In the genomic region with DNA sequence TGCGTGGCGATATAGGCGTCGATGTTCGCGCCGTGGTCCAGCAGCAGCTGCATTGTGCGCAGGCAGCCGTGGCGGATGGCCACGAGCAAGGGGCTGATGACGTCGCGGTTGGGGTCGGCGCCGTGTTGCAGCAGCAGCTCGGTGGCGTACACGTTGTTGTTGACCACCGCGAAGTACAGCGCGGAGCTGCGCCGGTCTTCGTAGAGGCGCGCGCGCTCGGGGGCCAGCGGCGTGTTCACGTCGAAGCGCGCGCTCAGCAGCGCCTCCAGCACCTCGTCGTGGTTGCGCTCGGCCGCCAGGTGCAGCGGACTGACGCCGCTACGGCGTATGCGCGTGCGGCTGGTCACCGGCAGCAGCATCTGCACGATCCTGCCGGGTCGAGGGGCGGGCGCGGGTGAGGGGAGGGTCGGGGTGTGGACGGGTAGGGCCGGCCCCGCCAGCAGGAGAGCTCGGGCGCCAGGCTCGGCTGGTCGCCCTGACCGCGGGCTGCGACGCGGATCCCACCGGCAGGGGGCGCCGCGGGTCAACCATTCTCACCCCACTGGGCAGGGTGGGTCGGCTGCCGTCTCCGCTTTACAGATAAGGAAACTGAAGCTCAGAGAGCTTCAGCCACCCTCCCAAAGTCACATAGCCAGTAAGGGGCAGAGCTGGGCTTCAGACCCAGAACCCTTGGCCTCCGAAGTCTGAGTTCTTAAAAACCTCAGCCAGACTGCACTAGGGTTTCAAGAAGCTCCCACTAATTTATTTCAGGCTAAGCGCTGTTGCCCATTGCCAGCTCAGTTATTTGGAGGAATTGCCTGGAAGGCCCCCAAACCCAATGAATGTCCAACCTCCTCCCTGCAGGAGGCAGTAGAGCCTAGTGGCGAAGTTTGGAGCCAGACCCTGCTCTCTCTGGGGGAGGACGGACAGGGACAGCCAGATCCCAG, we compare ENCODE assay signal across 8 cellular contexts. TPM values are rescaled to one million over a fixed set of nuclear protein-coding genes. Genes with fewer than 3 reads are reported as not detected.
A peak's percentile ranks its signal among the peaks of the same experiment; 100 is the strongest.
DNase-seq lines count a peak whose midpoint lies in the region; ATAC-seq and TF ChIP-seq lines count a peak whose summit lies in the region.

No MANE protein-coding gene starts in this region.

- H3K27me3 ChIP-seq in fibroblast of lung (ENCODE audit: control insufficient read depth, insufficient read depth, low read length), result no peaks in the 10 kb centered on the region

- no peak overlapping the region for H3K4me3 ChIP-seq in fibroblast of lung (replicated peaks in 1 of 4; ENCODE audit: control extremely low read depth in 1 of 4, insufficient read depth in 1 of 4, low read depth in 3 of 4, low read length in 4 of 4)

- H3K27ac ChIP-seq in fibroblast of lung (ENCODE audit: insufficient read depth, low read length), result no peak overlapping the region

- H3K4me3 Mint-ChIP-seq in activated T-cell treated with anti-CD3 and anti-CD28 coated beads, Interleukin-2, amount 50 U/mL, for 24 hours, result peak overlapping the region; percentile 44
- no peak overlapping the region for H3K4me3 Mint-ChIP-seq in natural killer cell

- peaks cover 54% of the 10 kb centered on the region for H3K36me3 Mint-ChIP-seq in activated T-cell treated with anti-CD3 and anti-CD28 coated beads, Interleukin-2, amount 50 U/mL, for 24 hours (ENCODE audit: low read depth)
- no peaks in the 10 kb centered on the region for H3K36me3 Mint-ChIP-seq in natural killer cell

- H3K36me3 ChIP-seq in fibroblast of lung (ENCODE audit: control insufficient read depth, insufficient read depth, low read length), result no peaks in the 10 kb centered on the region

- TF ChIP-seq CTCF in fibroblast of lung (conservative IDR thresholded peaks at IDR 0.05 in 1 of 2, IDR thresholded peaks at IDR 0.05 in 1 of 2; ENCODE audit: low read depth in 1 of 2, low read length in 2 of 2) (peak; percentile 44 to 48), natural killer cell (IDR thresholded peaks at IDR 0.05) (peak; percentile 99)

- H3K4me2 ChIP-seq in fibroblast of lung (ENCODE audit: extremely low read depth, insufficient read depth, low read length), result no peak overlapping the region

- H3K9ac ChIP-seq in fibroblast of lung (ENCODE audit: insufficient read depth, low read length), result no peak overlapping the region

- H3K27ac Mint-ChIP-seq in activated T-cell treated with anti-CD3 and anti-CD28 coated beads, Interleukin-2, amount 50 U/mL, for 24 hours, result peak overlapping the region; percentile 65
- H3K27ac Mint-ChIP-seq in natural killer cell, result peak overlapping the region in 1 of 2 donors; percentile 42

- no peaks in the 10 kb centered on the region for H3K9me3 ChIP-seq in fibroblast of lung (ENCODE audit: control insufficient read depth, insufficient read depth, low read depth, low read length)

- intact Hi-C loops in natural killer cell (cut with micrococcal nuclease), result loop anchor here (1.0 kb wide), 2 partner anchors 31 to 62 kb away; no protein-coding TSS in a partner anchor

- no peaks in the 10 kb centered on the region for H3K79me2 ChIP-seq in fibroblast of lung (ENCODE audit: control insufficient read depth, insufficient read depth, low read length)

- H3K4me1 ChIP-seq in fibroblast of lung (ENCODE audit: control insufficient read depth, extremely low read depth, insufficient read depth, low read length), result no peaks in the 10 kb centered on the region

- H3K4me1 Mint-ChIP-seq in activated T-cell treated with anti-CD3 and anti-CD28 coated beads, Interleukin-2, amount 50 U/mL, for 24 hours (ENCODE audit: low read depth), result peaks cover 20% of the 10 kb centered on the region
- H3K4me1 Mint-ChIP-seq in natural killer cell, result peaks cover 0 to 5% of the 10 kb centered on the region in 2 donors

- no peaks in the 10 kb centered on the region for H4K20me1 ChIP-seq in fibroblast of lung (ENCODE audit: control insufficient read depth, extremely low read depth, insufficient read depth, low read length)

- ATAC-seq in GM18511 (IDR thresholded peaks at IDR 0.05; ENCODE audit: unreplicated experiment) (peak; percentile 94), HG03039 (IDR thresholded peaks at IDR 0.05; ENCODE audit: unreplicated experiment) (peak; percentile 85), natural killer cell (peak; percentile 97 to 99 (median 97))

- no peak overlapping the region for H2AFZ ChIP-seq in fibroblast of lung (ENCODE audit: low read length)

- peak; percentile 95 for DNase-seq in 8988T
- DNase-seq in NCI-H82 treated with DMSO at 0.1 percent for 48 hours (lab: John Stamatoyannopoulos, UW; ENCODE audit: unreplicated experiment), result peak; percentile 37
- peak; percentile 98 for DNase-seq in activated T-cell treated with anti-CD3 and anti-CD28 coated beads, Interleukin-2, amount 50 U/mL, for 24 hours
- DNase-seq in fibroblast of lung (ENCODE audit: low read depth in 2 of 2), result peak; percentile 47 to 53
- DNase-seq in natural killer cell, result peak; percentile 97
- peak; percentile 83 for DNase-seq in stimulated activated naive CD4-positive, alpha-beta T cell treated with Interleukin-2 at 50 U/mL for 16 hours (lab: John Stamatoyannopoulos, UW)

- H3K9me3 Mint-ChIP-seq in activated T-cell treated with anti-CD3 and anti-CD28 coated beads, Interleukin-2, amount 50 U/mL, for 24 hours, result no peaks in the 10 kb centered on the region
- H3K9me3 Mint-ChIP-seq in natural killer cell, result no peaks in the 10 kb centered on the region

- H3K27me3 Mint-ChIP-seq in activated T-cell treated with anti-CD3 and anti-CD28 coated beads, Interleukin-2, amount 50 U/mL, for 24 hours, result peaks cover 18% of the 10 kb centered on the region
- H3K27me3 Mint-ChIP-seq in natural killer cell (ENCODE audit: low read depth in 2 of 2), result no peaks in the 10 kb centered on the region

RNA-seq across cellular contexts. Expression of gene FAM181A, which starts 12.4 kb away (rescaled TPM):
- total RNA-seq in fibroblast of lung (not detected in 2 replicates), natural killer cell (not detected)
- not detected in 2 replicates for polyA plus RNA-seq in fibroblast of lung
- polyA plus RNA-seq in fibroblast of lung (2012), result not detected in 2 replicates
- polyA minus RNA-seq in fibroblast of lung (ENCODE audit: low replicate concordance), result not detected in 2 replicates

RNA-seq across cellular contexts. Expression of gene ASB2, which starts 36.8 kb away (rescaled TPM):
- total RNA-seq in fibroblast of lung (0.51 and 0.99 TPM in 2 replicates), natural killer cell (1 to 10 TPM; 3.7 to 7.2 (median 4.8) TPM)
- 0.91 and 1.5 TPM in 2 replicates for polyA plus RNA-seq in fibroblast of lung
- polyA plus RNA-seq in fibroblast of lung (2012), result 0.31 and 0.50 TPM in 2 replicates
- polyA minus RNA-seq in fibroblast of lung (ENCODE audit: low replicate concordance), result not detected in 2 replicates

RNA-seq across cellular contexts. Expression of gene CCDC197, which starts 57.5 kb away (rescaled TPM):
- not detected in 2 replicates for total RNA-seq in fibroblast of lung
- not detected in 2 replicates for polyA plus RNA-seq in fibroblast of lung
- not detected in 2 replicates for polyA plus RNA-seq in fibroblast of lung (2012)
- polyA minus RNA-seq in fibroblast of lung (ENCODE audit: low replicate concordance), result not detected in 2 replicates
- total RNA-seq in natural killer cell, result not detected

Comparison
In these comparisons a context has a peak if more than half of its experiments do, and no peak if none do; other contexts are left out.
1. DNase-seq: peak in every context shown above with its lines; median percentile 98 in activated T-cell treated with anti-CD3 and anti-CD28 coated beads, Interleukin-2, amount 50 U/mL, for 24 hours; 97 in natural killer cell; 95 in 8988T; 83 in stimulated activated naive CD4-positive, alpha-beta T cell treated with Interleukin-2 at 50 U/mL for 16 hours; 50 in fibroblast of lung; 37 in NCI-H82 treated with DMSO at 0.1 percent for 48 hours.